Comparison of ENCODE assay signal across 9 cellular contexts in the genomic region with DNA sequence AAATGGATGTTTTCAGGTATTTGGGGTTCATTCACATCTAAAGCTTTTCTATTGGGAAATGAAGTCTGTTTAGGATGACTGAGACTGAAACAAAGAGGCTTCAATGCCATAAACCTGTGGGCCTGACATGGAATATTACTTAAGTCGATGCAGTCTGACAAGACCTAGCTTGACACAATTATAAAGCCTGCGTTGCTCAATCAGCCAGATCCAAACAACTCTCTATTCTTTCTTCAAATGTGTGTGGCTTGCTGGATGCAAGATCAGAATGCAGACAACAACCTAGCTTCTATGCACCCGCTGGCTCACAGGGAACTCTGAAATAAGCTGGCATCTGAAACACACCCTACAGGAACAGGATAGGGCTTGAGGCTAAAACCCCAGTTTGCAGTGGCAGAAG. TPM values are rescaled to one million over a fixed set of nuclear protein-coding genes. Genes with fewer than 3 reads are reported as not detected.
DNase-seq lines count a peak whose midpoint lies in the region; ATAC-seq and TF ChIP-seq lines count a peak whose summit lies in the region.
"Had no signal": no experiment of that assay in that cellular context is flagged by ENCODE, and none has a peak within 500 bp of the region (broad histone marks: within the 10 kb centered on the region; RNA-seq: fewer than 3 reads in every experiment).

No MANE protein-coding gene starts in this region.

- no peaks in the 10 kb centered on the region; the same call in 1 of the 2 replicates for H4K20me1 ChIP-seq in PC-9 (ENCODE audit: insufficient read depth)

- H3K4me2 ChIP-seq in PC-9: no peak overlapping the region

- H3K4me3 ChIP-seq in CD4-positive, CD25-positive, alpha-beta regulatory T cell (ENCODE audit: low read depth, low read length): peak overlapping the region; percentile 64
- H3K4me3 ChIP-seq in PC-9 (no peak overlapping the region), prostate gland (no peak overlapping the region), BE2C (ENCODE audit: low read depth, low read length) (no peak overlapping the region)

- H3K36me3 ChIP-seq in CD4-positive, CD25-positive, alpha-beta regulatory T cell (ENCODE audit: control insufficient read depth, insufficient read depth, low read length): peaks cover 56% of the 10 kb centered on the region
- H3K36me3 ChIP-seq in PC-9 (ENCODE audit: low read depth) (no peaks in the 10 kb centered on the region), prostate gland (no peaks in the 10 kb centered on the region), BE2C (no peaks in the 10 kb centered on the region)

- peaks cover 45% of the 10 kb centered on the region for H3K4me1 ChIP-seq in CD4-positive, CD25-positive, alpha-beta regulatory T cell (ENCODE audit: control insufficient read depth, insufficient read depth, low read length, poor library complexity, severe bottlenecking)
- peaks cover 52% of the 10 kb centered on the region for H3K4me1 ChIP-seq in PC-9 (replicated peaks; ENCODE audit: insufficient read depth)
- peaks cover 10% of the 10 kb centered on the region for H3K4me1 ChIP-seq in prostate gland (replicated peaks)
- H3K4me1 ChIP-seq in BE2C: no peaks in the 10 kb centered on the region

- peaks cover 34% of the 10 kb centered on the region; the same call in 1 of the 2 replicates for H3F3A ChIP-seq in PC-9 (ENCODE audit: insufficient read depth, low read depth)

- intact Hi-C loops in PC-9 (cut with micrococcal nuclease; ENCODE audit: unreplicated experiment): loop anchor here (5.0 kb wide), 1 partner anchor 64 kb away; no protein-coding TSS in a partner anchor
- intact Hi-C loops in prostate gland (cut with DNase I): loop anchor here (5.0 kb wide), 1 partner anchor 39 kb away; a partner anchor contains a TSS

- peak overlapping the region in 2 of 4 donors; percentile 7 to 75 for H3K4me3 Mint-ChIP-seq in CD4-positive, CD25-positive, alpha-beta regulatory T cell
- H3K4me3 Mint-ChIP-seq in effector memory CD8-positive, alpha-beta T cell: no peak overlapping the region

- H3K27me3 ChIP-seq in CD4-positive, CD25-positive, alpha-beta regulatory T cell (ENCODE audit: control insufficient read depth, insufficient read depth, low read length): no peaks in the 10 kb centered on the region
- H3K27me3 ChIP-seq in PC-9 (ENCODE audit: insufficient read depth, low read depth) (no peaks in the 10 kb centered on the region), prostate gland (replicated peaks; ENCODE audit: insufficient read depth) (no peaks in the 10 kb centered on the region), BE2C (no peaks in the 10 kb centered on the region)

- H3K9me2 ChIP-seq in PC-9 (ENCODE audit: insufficient read depth): no peaks in the 10 kb centered on the region

- peak overlapping the region; percentile 78 for H3K27ac ChIP-seq in CD4-positive, CD25-positive, alpha-beta regulatory T cell (ENCODE audit: insufficient read depth, low read length, poor library complexity, severe bottlenecking)
- peak overlapping the region; percentile 40 for H3K27ac ChIP-seq in PC-9
- H3K27ac ChIP-seq in prostate gland: peak overlapping the region; percentile 62 to 70

- ATAC-seq in CD4-positive, CD25-positive, alpha-beta regulatory T cell (ENCODE audit: low read depth in 2 of 2): no peak
- no peak for ATAC-seq in effector memory CD8-positive, alpha-beta T cell (replicated peaks)

- H3K27me3 Mint-ChIP-seq in CD4-positive, CD25-positive, alpha-beta regulatory T cell: no peaks in the 10 kb centered on the region
- no peaks in the 10 kb centered on the region for H3K27me3 Mint-ChIP-seq in effector memory CD8-positive, alpha-beta T cell

- H3K9me3 ChIP-seq in CD4-positive, CD25-positive, alpha-beta regulatory T cell (ENCODE audit: control insufficient read depth in 2 of 2, low read length in 2 of 2): no peaks in the 10 kb centered on the region
- no peaks in the 10 kb centered on the region for H3K9me3 ChIP-seq in PC-9 (ENCODE audit: insufficient read depth, low read depth)
- H3K9me3 ChIP-seq in prostate gland: no peaks in the 10 kb centered on the region
- no peaks in the 10 kb centered on the region for H3K9me3 ChIP-seq in BE2C

- H3K36me3 Mint-ChIP-seq in CD4-positive, CD25-positive, alpha-beta regulatory T cell: peaks cover 38% of the 10 kb centered on the region
- peaks cover 17% of the 10 kb centered on the region for H3K36me3 Mint-ChIP-seq in effector memory CD8-positive, alpha-beta T cell (ENCODE audit: insufficient read depth)

- H3K4me1 Mint-ChIP-seq in CD4-positive, CD25-positive, alpha-beta regulatory T cell: peaks cover 31 to 86% (median 68%) of the 10 kb centered on the region in 4 donors
- H3K4me1 Mint-ChIP-seq in effector memory CD8-positive, alpha-beta T cell (ENCODE audit: low read depth in 2 of 2): peaks cover 30 to 42% of the 10 kb centered on the region in 2 donors

- no peak for DNase-seq in CD4-positive, CD25-positive, alpha-beta regulatory T cell
- DNase-seq in PC-9 (no peak), prostate gland (ENCODE audit: low spot score) (peak; percentile 33), NCI-H524 (lab: John Stamatoyannopoulos, UW) (no peak), BE2C (no peak), activated gamma-delta T cell treated with Interleukin-2 at 50 U/mL for 16 hours (no peak), mesenteric fat pad (ENCODE audit: low spot score) (no peak)
- no peak for DNase-seq in effector memory CD8-positive, alpha-beta T cell
- DNase-seq: NCI-H510A had no signal

- CTCF ChIA-PET in PC-9 (lab: Charles Lee): no interaction called here

- no peak for TF ChIP-seq POLR2A in prostate gland (IDR thresholded peaks at IDR 0.05)

- TF ChIP-seq CTCF in PC-9 (conservative IDR thresholded peaks at IDR 0.05) (no peak), prostate gland (IDR thresholded peaks at IDR 0.05) (no peak), BE2C (IDR thresholded peaks at IDR 0.05; ENCODE audit: low read depth, low read length) (no peak)

- WGBS in prostate gland: 47% methylated on average over 3 of the region's 3 CpGs

- no peaks in the 10 kb centered on the region for H3K79me2 ChIP-seq in PC-9 (ENCODE audit: low read depth)

- H2AFZ ChIP-seq in PC-9: no peak overlapping the region

- no TSS peak for BruUV-seq in PC-9 (replicated peaks; lab: Mats Ljungman, UMichigan)

- H3K27ac Mint-ChIP-seq in CD4-positive, CD25-positive, alpha-beta regulatory T cell: peak overlapping the region; percentile 93 to 97 (median 95)
- H3K27ac Mint-ChIP-seq in effector memory CD8-positive, alpha-beta T cell: peak overlapping the region; percentile 98 to 99

- POLR2A ChIA-PET in PC-9 (lab: Charles Lee; ENCODE audit: unreplicated experiment): no interaction called here

- no peaks in the 10 kb centered on the region for H3K9me3 Mint-ChIP-seq in CD4-positive, CD25-positive, alpha-beta regulatory T cell
- H3K9me3 Mint-ChIP-seq in effector memory CD8-positive, alpha-beta T cell: no peaks in the 10 kb centered on the region

RNA-seq across cellular contexts. Expression of a gene that starts 40.0 kb away (rescaled TPM):
- total RNA-seq in CD4-positive, CD25-positive, alpha-beta regulatory T cell: 118 TPM
- polyA plus RNA-seq in CD4-positive, CD25-positive, alpha-beta regulatory T cell: 100 to 1,000 TPM in 1 of 4 donors, 10 to 100 TPM in 3; 69.8 to 128 (median 79.3) TPM
- total RNA-seq in PC-9 (2021) (36.7 and 38.1 TPM in 2 replicates), prostate gland (10 to 100 TPM; 46.6 to 51.3 TPM), mesenteric fat pad (23.7 TPM)
- 6.7 TPM for polyA plus RNA-seq in BE2C (2012; ENCODE audit: insufficient read depth, insufficient read length, low read depth)

RNA-seq across cellular contexts. Expression of a gene that starts 43.2 kb away (rescaled TPM):
- total RNA-seq in CD4-positive, CD25-positive, alpha-beta regulatory T cell: 39.1 TPM
- 10 to 100 TPM in 3 of 4 donors, 1 to 10 TPM in 1; 9.5 to 11.4 (median 10.5) TPM for polyA plus RNA-seq in CD4-positive, CD25-positive, alpha-beta regulatory T cell
- total RNA-seq in PC-9 (2021) (25.0 and 25.5 TPM in 2 replicates), prostate gland (10 to 100 TPM; 49.2 to 54.0 TPM), mesenteric fat pad (24.0 TPM)
- polyA plus RNA-seq in BE2C (2012; ENCODE audit: insufficient read depth, insufficient read length, low read depth): 86.0 TPM
